Comparison of ENCODE assay signal across 9 cellular contexts in the genomic region with DNA sequence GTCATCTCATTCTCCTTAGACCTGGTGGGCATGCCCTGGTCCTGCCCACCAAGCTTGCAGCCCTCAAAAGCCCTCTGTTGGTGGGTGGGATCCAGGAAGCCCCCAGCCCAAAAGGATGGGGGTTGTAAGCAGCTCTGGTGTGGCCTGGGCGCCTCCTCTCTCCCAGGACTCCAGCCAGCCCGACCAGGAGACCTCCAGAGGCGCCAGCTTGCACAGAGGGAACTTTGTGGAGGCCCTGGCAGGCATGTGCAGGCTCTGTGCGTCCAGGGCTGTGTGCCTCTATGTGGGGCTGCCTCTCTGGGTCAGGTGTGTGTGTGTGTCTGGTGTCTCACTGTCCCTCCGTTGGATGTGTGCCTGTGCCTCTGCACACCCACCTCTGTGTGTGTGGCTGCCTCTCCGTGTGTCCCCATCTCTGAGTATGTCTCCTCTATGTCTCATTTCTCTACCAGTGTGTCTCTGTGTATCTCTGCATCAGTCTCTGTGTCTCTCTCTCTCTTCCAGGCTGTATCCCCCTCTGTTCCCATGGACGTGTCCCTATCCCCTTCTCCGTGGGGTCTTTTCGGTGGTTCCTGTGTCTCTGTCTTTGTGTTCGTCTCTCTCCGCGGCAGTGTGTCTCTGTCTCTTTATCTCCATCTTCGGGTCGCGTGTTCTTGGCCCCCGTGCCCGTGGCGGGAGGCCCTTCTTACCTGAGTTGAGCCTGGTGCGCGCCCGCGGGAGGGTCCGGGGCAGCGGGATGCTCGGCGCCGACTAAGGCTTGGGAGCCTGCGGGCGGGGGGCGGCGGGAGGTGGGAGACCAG. TPM values are rescaled to one million over a fixed set of nuclear protein-coding genes. Genes with fewer than 3 reads are reported as not detected.
DNase-seq lines count a peak whose midpoint lies in the region; ATAC-seq lines count a peak whose summit lies in the region.
"Had no signal": no experiment of that assay in that cellular context is flagged by ENCODE, and none has a peak within 500 bp of the region (broad histone marks: within the 10 kb centered on the region; RNA-seq: fewer than 3 reads in every experiment).

No MANE protein-coding gene starts in this region.

- no peaks in the 10 kb centered on the region for H3K9me3 Mint-ChIP-seq in activated T-cell treated with anti-CD3 and anti-CD28 coated beads, Interleukin-2, amount 50 U/mL, for 72 hours
- H3K9me3 Mint-ChIP-seq in immature natural killer cell = no peaks in the 10 kb centered on the region
- no peaks in the 10 kb centered on the region for H3K9me3 Mint-ChIP-seq in stimulated activated naive CD8-positive, alpha-beta T cell treated with anti-CD3 and anti-CD28 coated beads, Interleukin-15, amount 100 ng/mL, for 72 hours

- H3K4me3 Mint-ChIP-seq in activated T-cell treated with anti-CD3 and anti-CD28 coated beads, Interleukin-2, amount 50 U/mL, for 72 hours = peak overlapping the region; percentile 67 to 68
- peak overlapping the region; percentile 74 to 83 (median 81) for H3K4me3 Mint-ChIP-seq in immature natural killer cell
- peak overlapping the region; percentile 58 to 64 for H3K4me3 Mint-ChIP-seq in stimulated activated naive CD8-positive, alpha-beta T cell treated with anti-CD3 and anti-CD28 coated beads, Interleukin-15, amount 100 ng/mL, for 72 hours

- ATAC-seq in activated T-cell treated with anti-CD3 and anti-CD28 coated beads, Interleukin-2, amount 50 U/mL, for 72 hours (replicated peaks in 1 of 2) = no peak
- no peak for ATAC-seq in stimulated activated naive CD8-positive, alpha-beta T cell treated with anti-CD3 and anti-CD28 coated beads, Interleukin-15, amount 100 ng/mL, for 72 hours
- no peak for ATAC-seq in left colon
- no peak for ATAC-seq in GM19463 (IDR thresholded peaks at IDR 0.05; ENCODE audit: unreplicated experiment)

- intact Hi-C loops in left colon (cut with DNase I, micrococcal nuclease) = no loop called here

- H3K36me3 Mint-ChIP-seq in activated T-cell treated with anti-CD3 and anti-CD28 coated beads, Interleukin-2, amount 50 U/mL, for 72 hours (ENCODE audit: insufficient read depth in 2 of 2) = no peaks in the 10 kb centered on the region
- H3K36me3 Mint-ChIP-seq in immature natural killer cell = no peaks in the 10 kb centered on the region

- no peak overlapping the region for H3K27ac Mint-ChIP-seq in activated T-cell treated with anti-CD3 and anti-CD28 coated beads, Interleukin-2, amount 50 U/mL, for 72 hours
- peak overlapping the region; percentile 12 to 74 (median 26) for H3K27ac Mint-ChIP-seq in immature natural killer cell
- H3K27ac Mint-ChIP-seq in stimulated activated naive CD8-positive, alpha-beta T cell treated with anti-CD3 and anti-CD28 coated beads, Interleukin-15, amount 100 ng/mL, for 72 hours = peak overlapping the region in 1 of 2 donors; percentile 0

- DNase-seq in activated T-cell treated with anti-CD3 and anti-CD28 coated beads, Interleukin-2, amount 50 U/mL, for 1 hour = peak; percentile 24
- DNase-seq in activated T-cell treated with anti-CD3 and anti-CD28 coated beads for 4 hours (no peak), immature natural killer cell (peak; percentile 6 to 12 (median 11)), HuH-7 (ENCODE audit: low spot score) (no peak), left colon (no peak)
- DNase-seq in activated T-cell treated with anti-CD3 and anti-CD28 coated beads, Interleukin-2, amount 50 U/mL, for 72 hours = no peak
- DNase-seq in stimulated activated naive CD8-positive, alpha-beta T cell treated with anti-CD3 and anti-CD28 coated beads, Interleukin-15, amount 100 ng/mL, for 72 hours = no peak

- H3K4me1 Mint-ChIP-seq in activated T-cell treated with anti-CD3 and anti-CD28 coated beads, Interleukin-2, amount 50 U/mL, for 72 hours (ENCODE audit: low read depth) = peaks cover 30% of the 10 kb centered on the region
- peaks cover 9 to 14% of the 10 kb centered on the region in 2 donors for H3K4me1 Mint-ChIP-seq in immature natural killer cell
- H3K4me1 Mint-ChIP-seq in stimulated activated naive CD8-positive, alpha-beta T cell treated with anti-CD3 and anti-CD28 coated beads, Interleukin-15, amount 100 ng/mL, for 72 hours = peaks cover 24% of the 10 kb centered on the region

- peaks cover 26% of the 10 kb centered on the region for H3K27me3 Mint-ChIP-seq in activated T-cell treated with anti-CD3 and anti-CD28 coated beads, Interleukin-2, amount 50 U/mL, for 72 hours (ENCODE audit: low read depth)
- H3K27me3 Mint-ChIP-seq in immature natural killer cell (ENCODE audit: low read depth in 3 of 3) = peaks cover 6 to 15% (median 8%) of the 10 kb centered on the region in 3 donors
- peaks cover 40% of the 10 kb centered on the region for H3K27me3 Mint-ChIP-seq in stimulated activated naive CD8-positive, alpha-beta T cell treated with anti-CD3 and anti-CD28 coated beads, Interleukin-15, amount 100 ng/mL, for 72 hours

RNA-seq across cellular contexts. Expression of a gene that starts 0.5 kb away (rescaled TPM):
- under 1 TPM in 1 of 2 donors, not detected in 1; 0.23 TPM for total RNA-seq in activated T-cell treated with anti-CD3 and anti-CD28 coated beads, Interleukin-2, amount 50 U/mL, for 72 hours
- 10 to 100 TPM in 1 of 3 donors, 1 to 10 TPM in 1, under 1 TPM in 1; 1.00 to 11.3 (median 9.2) TPM for polyA plus RNA-seq in immature natural killer cell
- total RNA-seq in left colon = 1 to 10 TPM in 1 of 2 donors, under 1 TPM in 1; 0.89 to 2.3 TPM
- total RNA-seq: thyroid gland had no signal

Comparison
In these comparisons a context has a peak if more than half of its experiments do, and no peak if none do; other contexts are left out.
1. DNase-seq: peak in activated T-cell treated with anti-CD3 and anti-CD28 coated beads, Interleukin-2, amount 50 U/mL, for 1 hour (single experiment) and immature natural killer cell (3 of 3); none in activated T-cell treated with anti-CD3 and anti-CD28 coated beads for 4 hours (single experiment), activated T-cell treated with anti-CD3 and anti-CD28 coated beads, Interleukin-2, amount 50 U/mL, for 72 hours (0 of 2), stimulated activated naive CD8-positive, alpha-beta T cell treated with anti-CD3 and anti-CD28 coated beads, Interleukin-15, amount 100 ng/mL, for 72 hours (0 of 2), HuH-7 (single experiment) and left colon (0 of 2).
2. Peak in every context shown above with its lines, with median percentiles within 50 percentile points of each other: H3K4me3 Mint-ChIP-seq.